ENCODE assay signal across 1 cellular context in the genomic region with DNA sequence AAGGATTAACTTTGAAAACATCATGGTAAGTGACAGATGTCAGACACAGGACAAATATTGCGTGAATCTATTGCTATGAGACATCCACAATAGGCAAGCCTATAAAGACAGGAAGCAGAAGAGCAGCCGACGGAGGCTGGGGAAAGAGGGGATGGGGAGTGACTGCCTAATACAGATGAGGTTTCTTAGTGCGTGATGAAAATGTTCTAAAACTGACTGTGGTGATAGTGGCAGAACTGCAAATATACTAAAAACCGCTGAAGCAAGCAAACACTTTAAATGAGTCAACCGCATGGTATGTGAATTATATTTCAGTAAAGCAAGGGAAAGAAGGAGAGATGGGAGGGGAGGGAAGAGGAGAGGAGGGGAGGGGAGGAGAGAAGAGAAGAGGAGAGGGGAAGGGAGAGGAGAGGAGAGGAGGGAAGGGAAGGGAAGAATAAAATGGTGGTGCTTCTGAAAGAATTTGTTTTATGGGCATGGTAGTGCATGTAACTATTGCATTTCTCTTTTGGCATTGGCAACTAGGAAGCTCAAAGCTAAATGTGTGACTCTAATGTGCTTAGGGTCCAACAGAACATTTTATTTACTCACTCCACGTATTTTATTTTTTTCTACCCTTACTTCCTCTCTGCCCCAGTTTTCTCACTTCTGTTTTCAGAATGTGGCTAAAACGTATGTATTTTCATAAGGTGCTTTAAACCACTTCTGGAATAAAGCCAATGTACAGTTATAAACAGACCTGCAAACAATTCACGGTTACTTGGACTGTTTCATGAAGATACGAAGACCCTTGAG.
TF ChIP-seq lines count a peak whose summit lies in the region.

No MANE protein-coding gene starts in this region.

TF ChIP-seq in SK-N-SH, 30 proteins besides CTCF, POLR2A, EP300 and RAD21 (continued from another document):
- TF ChIP-seq, protein P1, sequence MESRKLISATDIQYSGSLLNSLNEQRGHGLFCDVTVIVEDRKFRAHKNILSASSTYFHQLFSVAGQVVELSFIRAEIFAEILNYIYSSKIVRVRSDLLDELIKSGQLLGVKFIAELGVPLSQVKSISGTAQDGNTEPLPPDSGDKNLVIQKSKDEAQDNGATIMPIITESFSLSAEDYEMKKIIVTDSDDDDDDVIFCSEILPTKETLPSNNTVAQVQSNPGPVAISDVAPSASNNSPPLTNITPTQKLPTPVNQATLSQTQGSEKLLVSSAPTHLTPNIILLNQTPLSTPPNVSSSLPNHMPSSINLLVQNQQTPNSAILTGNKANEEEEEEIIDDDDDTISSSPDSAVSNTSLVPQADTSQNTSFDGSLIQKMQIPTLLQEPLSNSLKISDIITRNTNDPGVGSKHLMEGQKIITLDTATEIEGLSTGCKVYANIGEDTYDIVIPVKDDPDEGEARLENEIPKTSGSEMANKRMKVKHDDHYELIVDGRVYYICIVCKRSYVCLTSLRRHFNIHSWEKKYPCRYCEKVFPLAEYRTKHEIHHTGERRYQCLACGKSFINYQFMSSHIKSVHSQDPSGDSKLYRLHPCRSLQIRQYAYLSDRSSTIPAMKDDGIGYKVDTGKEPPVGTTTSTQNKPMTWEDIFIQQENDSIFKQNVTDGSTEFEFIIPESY (IDR thresholded peaks at IDR 0.05; ENCODE audit: borderline replicate concordance, low read depth): no peak
